Comparison of ENCODE assay signal across 8 cellular contexts in genomic region chr1:153805042-153805745, GRCh38. TPM values are rescaled to one million over a fixed set of nuclear protein-coding genes. Genes with fewer than 3 reads are reported as not detected.
A peak's percentile ranks its signal among the peaks of the same experiment; 100 is the strongest.
DNase-seq lines count a peak whose midpoint lies in the region; ATAC-seq, FAIRE-seq and TF ChIP-seq lines count a peak whose summit lies in the region.

No MANE protein-coding gene starts in this region.

- H3K27ac Mint-ChIP-seq in activated B cell treated with CpG ODN at 0.5 μM for 24 hours (peak overlapping the region; percentile 83), natural killer cell (peak overlapping the region; percentile 89 to 97)
- peak overlapping the region; percentile 76 for H3K27ac Mint-ChIP-seq in dendritic cell treated with granulocyte-macrophage colony-stimulating factor and Interleukin-4, amounts not matched to agents 40 ng/mL and 50 ng/mL, for 4 days

- FAIRE-seq in urothelium cell line (lab: Jason Lieb, UNC), result no peak

- H3K36me3 Mint-ChIP-seq in activated B cell treated with CpG ODN at 0.5 μM for 24 hours (ENCODE audit: low read depth), result peaks cover 44% of the 10 kb centered on the region
- peaks cover 76% of the 10 kb centered on the region for H3K36me3 Mint-ChIP-seq in dendritic cell treated with granulocyte-macrophage colony-stimulating factor and Interleukin-4, amounts not matched to agents 40 ng/mL and 50 ng/mL, for 4 days (ENCODE audit: low read depth)
- peaks cover 9% of the 10 kb centered on the region for H3K36me3 Mint-ChIP-seq in natural killer cell

- intact Hi-C loops in activated B cell treated with CpG ODN at 0.5 μM for 24 hours (cut with micrococcal nuclease) (loop anchor here (1.0 to 2.0 kb wide), 4 partner anchors 8 to 153 kb away; partner anchors contain the start of gene CRTC2), natural killer cell (cut with micrococcal nuclease) (loop anchor here (1.0 to 5.0 kb wide), 2 partner anchors 30 to 117 kb away; partner anchors contain the start of genes GATAD2B and SLC27A3)
- intact Hi-C loops in dendritic cell treated with granulocyte-macrophage colony-stimulating factor and Interleukin-4, amounts not matched to agents 40 ng/mL and 50 ng/mL, for 4 days (cut with micrococcal nuclease), result loop anchor here (2.0 to 10.0 kb wide), 2 partner anchors 14 to 120 kb away; partner anchors contain the start of gene GATAD2B

- H3K27ac ChIP-seq in Karpas-422 (ENCODE audit: low read length), result peak overlapping the region; percentile 84

- H3K4me3 ChIP-seq in GM06990 (replicated peaks; ENCODE audit: low read depth, low read length) (no peak overlapping the region), Karpas-422 (ENCODE audit: low read length) (no peak overlapping the region), H7 (ENCODE audit: insufficient read depth, low read depth, low read length) (no peak overlapping the region)

- ATAC-seq in GM21825 (IDR thresholded peaks at IDR 0.05; ENCODE audit: unreplicated experiment) (peak; percentile 89), activated B cell treated with CpG ODN at 0.5 μM for 24 hours (ENCODE audit: low read depth) (peak; percentile 98), natural killer cell (peak; percentile 94 to 97 (median 96))

- peaks cover 34% of the 10 kb centered on the region for H3K4me1 Mint-ChIP-seq in activated B cell treated with CpG ODN at 0.5 μM for 24 hours
- peaks cover 72% of the 10 kb centered on the region for H3K4me1 Mint-ChIP-seq in dendritic cell treated with granulocyte-macrophage colony-stimulating factor and Interleukin-4, amounts not matched to agents 40 ng/mL and 50 ng/mL, for 4 days (ENCODE audit: low read depth)
- H3K4me1 Mint-ChIP-seq in natural killer cell, result peaks cover 23 to 37% of the 10 kb centered on the region in 2 donors

- no peaks in the 10 kb centered on the region for H3K79me2 ChIP-seq in Karpas-422 (ENCODE audit: low read length)

- POLR2A ChIA-PET in activated B cell treated with CpG ODN at 0.5 μM for 24 hours (lab: Charles Lee), result interaction anchor here (0.6 to 4.9 kb wide), 11 partner anchors 9 to 186 kb away, joined by 3 to 20 read pairs (median 5); partner anchors contain the start of genes CREB3L4, DENND4B, GATAD2B and JTB

- H3K9me3 ChIP-seq in Karpas-422 (ENCODE audit: low read length), result no peaks in the 10 kb centered on the region

- CTCF ChIA-PET in activated B cell treated with CpG ODN at 0.5 μM for 24 hours (lab: Charles Lee), result interaction anchor here (1.1 to 1.4 kb wide), 2 partner anchors 16 to 182 kb away, joined by 3 to 4 read pairs; partner anchors contain the start of gene RAB13

- H3K27me3 Mint-ChIP-seq in activated B cell treated with CpG ODN at 0.5 μM for 24 hours (no peaks in the 10 kb centered on the region), natural killer cell (ENCODE audit: low read depth in 2 of 2) (no peaks in the 10 kb centered on the region)
- peaks cover 1% of the 10 kb centered on the region for H3K27me3 Mint-ChIP-seq in dendritic cell treated with granulocyte-macrophage colony-stimulating factor and Interleukin-4, amounts not matched to agents 40 ng/mL and 50 ng/mL, for 4 days

- H3K4me3 Mint-ChIP-seq in activated B cell treated with CpG ODN at 0.5 μM for 24 hours (peak overlapping the region; percentile 42), natural killer cell (peak overlapping the region; percentile 54)
- no peak overlapping the region for H3K4me3 Mint-ChIP-seq in dendritic cell treated with granulocyte-macrophage colony-stimulating factor and Interleukin-4, amounts not matched to agents 40 ng/mL and 50 ng/mL, for 4 days

- peak overlapping the region; percentile 45 for H3K4me2 ChIP-seq in Karpas-422 (ENCODE audit: low read depth, low read length, poor library complexity, severe bottlenecking)

- no peak overlapping the region for H2AFZ ChIP-seq in Karpas-422 (ENCODE audit: low read length)

- H3K36me3 ChIP-seq in GM06990 (ENCODE audit: control insufficient read depth, insufficient read depth, low read length), result peaks cover 13% of the 10 kb centered on the region
- peaks cover 5% of the 10 kb centered on the region for H3K36me3 ChIP-seq in Karpas-422 (ENCODE audit: insufficient read depth, low read length)
- H3K36me3 ChIP-seq in H7 (replicated peaks; ENCODE audit: control insufficient read depth, insufficient read depth, low read length), result peaks cover 5% of the 10 kb centered on the region

- H4K20me1 ChIP-seq in Karpas-422 (ENCODE audit: insufficient read depth, low read depth, low read length), result no peaks in the 10 kb centered on the region

- H3K9me3 Mint-ChIP-seq in activated B cell treated with CpG ODN at 0.5 μM for 24 hours (no peaks in the 10 kb centered on the region), natural killer cell (no peaks in the 10 kb centered on the region)
- no peaks in the 10 kb centered on the region for H3K9me3 Mint-ChIP-seq in dendritic cell treated with granulocyte-macrophage colony-stimulating factor and Interleukin-4, amounts not matched to agents 40 ng/mL and 50 ng/mL, for 4 days

- TF ChIP-seq CTCF in GM06990 (IDR thresholded peaks at IDR 0.05; ENCODE audit: insufficient read depth, low read length, poor library complexity, severe bottlenecking) (no peak), activated B cell treated with CpG ODN at 0.5 μM for 24 hours (IDR thresholded peaks at IDR 0.05) (no peak), natural killer cell (IDR thresholded peaks at IDR 0.05) (no peak)

- H3K4me1 ChIP-seq in Karpas-422 (ENCODE audit: low read length), result peaks cover 29% of the 10 kb centered on the region

- peak overlapping the region; percentile 21 for H3K9ac ChIP-seq in Karpas-422 (ENCODE audit: low read length)

- DNase-seq in GM06990 (ENCODE audit: extremely low read depth, insufficient read length) (peak; percentile 82), Karpas-422 (peak; percentile 87), activated B cell treated with CpG ODN at 0.5 μM for 24 hours (no peak), natural killer cell (peak; percentile 59), urothelium cell line (ENCODE audit: low spot score) (peak; percentile 47), H7 (no peak)

- H3K27me3 ChIP-seq in GM06990 (replicated peaks; ENCODE audit: control insufficient read depth, insufficient read depth, low read length), result no peaks in the 10 kb centered on the region
- H3K27me3 ChIP-seq in Karpas-422 (ENCODE audit: low read length), result no peaks in the 10 kb centered on the region
- no peaks in the 10 kb centered on the region for H3K27me3 ChIP-seq in H7 (ENCODE audit: control insufficient read depth, insufficient read depth, low read length)

- 0 out of 2 replicates have a peak, but pooled peaks cover 3% of the 10 kb centered on the region for H3K9me2 ChIP-seq in Karpas-422 (replicated peaks; ENCODE audit: insufficient read depth, low read length)

RNA-seq across cellular contexts. Expression of gene SLC27A3, which starts 30.0 kb away (rescaled TPM):
- total RNA-seq in Karpas-422 (2014; rRNA removed; shearing (Covaris generic); ENCODE audit: low replicate concordance), result 4.4 and 18.1 TPM in 2 replicates
- 7.8 and 12.6 TPM in 2 replicates for total RNA-seq in activated B cell treated with CpG ODN at 0.5 μM for 24 hours
- total RNA-seq in natural killer cell, result 100 to 1,000 TPM in 1 of 3 donors, 10 to 100 TPM in 2; 65.3 to 107 (median 89.8) TPM
- total RNA-seq in H7 (2014; rRNA removed; shearing (Covaris generic)), result 44.7 and 48.9 TPM in 2 replicates

Comparison
In these comparisons a context has a peak if more than half of its experiments do, and no peak if none do; other contexts are left out.
1. DNase-seq: peak in GM06990 (single experiment), Karpas-422 (single experiment), natural killer cell (single experiment) and urothelium cell line (single experiment); none in activated B cell treated with CpG ODN at 0.5 μM for 24 hours (single experiment) and H7 (single experiment).
2. Peak in every context shown above with its lines, with median percentiles within 50 percentile points of each other: ATAC-seq and H3K27ac Mint-ChIP-seq.